Comparison of ENCODE assay signal across 11 cellular contexts in genomic region chr3:120425877-120426276, GRCh38. TPM values are rescaled to one million over a fixed set of nuclear protein-coding genes. Genes with fewer than 3 reads are reported as not detected.
DNase-seq lines count a peak whose midpoint lies in the region; ATAC-seq lines count a peak whose summit lies in the region.
"Had no signal": no experiment of that assay in that cellular context is flagged by ENCODE, and none has a peak within 500 bp of the region (broad histone marks: within the 10 kb centered on the region; RNA-seq: fewer than 3 reads in every experiment).

No MANE protein-coding gene starts in this region.

- DNase-seq in EL = peak; percentile 85
- DNase-seq in astrocyte of the hippocampus (ENCODE audit: low read depth, low spot score) = peak; percentile 93
- no peak for DNase-seq in left ventricle myocardium superior
- no peak for DNase-seq in sciatic nerve (ENCODE audit: low spot score)
- no peak for DNase-seq in NCI-H187 (lab: John Stamatoyannopoulos, UW)
- DNase-seq in NCI-H1092 treated with DMSO at 0.1 percent for 48 hours (lab: John Stamatoyannopoulos, UW) = no peak
- DNase-seq: activated CD4-positive, alpha-beta T cell treated with anti-CD3 and anti-CD28 coated beads, Interleukin-2, amount 50 U/mL, for 48 hours; COR-L47; NCI-H510A had no signal

- intact Hi-C loops in left ventricle myocardium superior (cut with micrococcal nuclease) = no loop called here
- intact Hi-C loops in sciatic nerve (cut with DNase I) = no loop called here

- ATAC-seq in left ventricle myocardium superior (peak; percentile 32), sciatic nerve (peak; percentile 72), GM21529 (IDR thresholded peaks at IDR 0.05; ENCODE audit: unreplicated experiment) (no peak), HG03025 (IDR thresholded peaks at IDR 0.05; ENCODE audit: low FRiP score, unreplicated experiment) (no peak)

RNA-seq across cellular contexts. Expression of gene FSTL1, which starts 24.9 kb away (rescaled TPM):
- total RNA-seq in left ventricle myocardium superior (186 TPM), sciatic nerve (480 TPM)

Comparison
In these comparisons a context has a peak if more than half of its experiments do, and no peak if none do; other contexts are left out.
1. DNase-seq: peak in EL (single experiment) and astrocyte of the hippocampus (single experiment); none in left ventricle myocardium superior (single experiment), sciatic nerve (single experiment), NCI-H187 (0 of 2) and NCI-H1092 treated with DMSO at 0.1 percent for 48 hours (single experiment).
2. ATAC-seq: peak in left ventricle myocardium superior (single experiment) and sciatic nerve (single experiment); none in GM21529 (single experiment) and HG03025 (single experiment).